ENCODE assay signal across 24 cellular contexts in the genomic region with DNA sequence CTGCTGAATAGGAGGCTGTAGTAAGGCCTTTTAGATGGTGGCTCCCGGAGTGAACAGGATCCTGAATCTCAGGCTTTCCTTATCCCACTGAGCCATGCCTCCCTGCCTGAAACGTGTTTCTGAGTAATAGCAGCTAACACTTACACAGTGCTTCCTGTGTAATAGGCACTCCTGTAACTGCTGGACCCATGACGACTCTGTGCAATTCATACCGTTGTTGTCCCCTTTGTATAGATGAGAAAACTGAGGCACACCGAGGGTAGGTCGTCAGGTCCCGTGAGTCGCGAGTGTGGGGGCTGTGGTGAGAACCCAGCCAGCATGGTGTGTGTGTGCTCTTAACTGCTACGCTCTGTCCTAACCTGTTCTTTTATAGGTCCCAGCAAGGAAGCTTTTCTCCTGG.
DNase-seq lines count a peak whose midpoint lies in the region; ATAC-seq, FAIRE-seq and TF ChIP-seq lines count a peak whose summit lies in the region.
"Had no signal": no experiment of that assay in that cellular context is flagged by ENCODE, and none has a peak within 500 bp of the region (broad histone marks: within the 10 kb centered on the region; RNA-seq: fewer than 3 reads in every experiment).

No MANE protein-coding gene starts in this region.

- TF ChIP-seq CTCF in right atrium auricular region (IDR thresholded peaks at IDR 0.05) = no peak
- no peak for TF ChIP-seq CTCF in heart right ventricle (IDR thresholded peaks at IDR 0.05)
- TF ChIP-seq CTCF in SU-DHL-6 (IDR thresholded peaks at IDR 0.05; ENCODE audit: insufficient read depth, low read length, poor library complexity, severe bottlenecking) = no peak
- no peak for TF ChIP-seq CTCF in neural cell (IDR thresholded peaks at IDR 0.05; ENCODE audit: poor library complexity, severe bottlenecking)

- H3K27ac Mint-ChIP-seq in activated naive CD8-positive, alpha-beta T cell treated with anti-CD3 and anti-CD28 coated beads, Interleukin-2, amount 50 U/mL, for 24 hours = no peak overlapping the region
- H3K27ac Mint-ChIP-seq: B cell had no signal

- H2AFZ ChIP-seq in SU-DHL-6 (ENCODE audit: low read depth, low read length, severe bottlenecking) (peak overlapping the region; percentile 46), neural cell (ENCODE audit: low read depth, low read length) (no peak overlapping the region)
- H2AFZ ChIP-seq: GM23338 had no signal

- ATAC-seq in heart right ventricle = no peak
- ATAC-seq in activated naive CD8-positive, alpha-beta T cell treated with anti-CD3 and anti-CD28 coated beads, Interleukin-2, amount 50 U/mL, for 24 hours = no peak
- ATAC-seq: GM23338, HCT116, K562 had no signal

- peaks cover 10% of the 10 kb centered on the region for H3K36me3 ChIP-seq in right atrium auricular region
- no peaks in the 10 kb centered on the region for H3K36me3 ChIP-seq in heart right ventricle
- H3K36me3 ChIP-seq in SU-DHL-6 (ENCODE audit: low read length) = no peaks in the 10 kb centered on the region
- H3K36me3 ChIP-seq in neural cell (ENCODE audit: insufficient read depth, low read length) = no peaks in the 10 kb centered on the region
- H3K36me3 ChIP-seq: Peyer's patch, SJSA1 had no signal

- DNase-seq in right atrium auricular region (ENCODE audit: low spot score) (no peak), heart right ventricle (no peak), urothelium cell line (ENCODE audit: low spot score) (no peak), COLO829 (ENCODE audit: low spot score) (no peak), NCI-H1092 treated with DMSO at 0.1 percent for 48 hours (lab: John Stamatoyannopoulos, UW) (no peak)
- DNase-seq in activated naive CD8-positive, alpha-beta T cell treated with anti-CD3 and anti-CD28 coated beads, Interleukin-2, amount 50 U/mL, for 24 hours = no peak
- DNase-seq: 8988T, COR-L47, DMS 273 treated with DMSO at 0.1 percent for 48 hours, DND-41, GF-D8, NCI-H1105 treated with DMSO at 0.1 percent for 48 hours, NCI-H187, NCI-H2107, NCI-H2227 treated with DMSO at 0.1 percent for 48 hours, NCI-H524, Peyer's patch had no signal

- H3K27me3 ChIP-seq in right atrium auricular region (no peaks in the 10 kb centered on the region), heart right ventricle (no peaks in the 10 kb centered on the region), SU-DHL-6 (ENCODE audit: low read length) (no peaks in the 10 kb centered on the region), neural cell (ENCODE audit: insufficient read depth, low read depth, low read length) (no peaks in the 10 kb centered on the region)
- H3K27me3 ChIP-seq: Peyer's patch, SJSA1 had no signal

- intact Hi-C loops in heart right ventricle (cut with DNase I) = no loop called here

- H3K36me3 Mint-ChIP-seq in activated naive CD8-positive, alpha-beta T cell treated with anti-CD3 and anti-CD28 coated beads, Interleukin-2, amount 50 U/mL, for 24 hours (ENCODE audit: low read depth) = no peaks in the 10 kb centered on the region

- H3K4me2 ChIP-seq in SU-DHL-6 (ENCODE audit: low read depth, low read length, poor library complexity, severe bottlenecking) (peak overlapping the region; percentile 73), neural cell (ENCODE audit: low read length) (no peak overlapping the region)

- no peaks in the 10 kb centered on the region for H3K9me3 ChIP-seq in right atrium auricular region
- no peaks in the 10 kb centered on the region for H3K9me3 ChIP-seq in heart right ventricle
- no peaks in the 10 kb centered on the region for H3K9me3 ChIP-seq in SU-DHL-6 (ENCODE audit: insufficient read depth, low read length)
- H3K9me3 ChIP-seq in neural cell (ENCODE audit: low read length) = no peaks in the 10 kb centered on the region
- H3K9me3 ChIP-seq: Peyer's patch, SJSA1 had no signal

- H3K27me3 Mint-ChIP-seq in activated naive CD8-positive, alpha-beta T cell treated with anti-CD3 and anti-CD28 coated beads, Interleukin-2, amount 50 U/mL, for 24 hours = peaks cover 4% of the 10 kb centered on the region
- H3K27me3 Mint-ChIP-seq: B cell had no signal

- H3K27ac ChIP-seq in right atrium auricular region (peak overlapping the region; percentile 34 to 85), heart right ventricle (peak overlapping the region in 4 of 10 donors; percentile 3 to 74 (median 42)), SU-DHL-6 (ENCODE audit: low read depth, low read length) (peak overlapping the region; percentile 99), neural cell (ENCODE audit: low read length) (no peak overlapping the region)
- H3K27ac ChIP-seq: SJSA1 had no signal

- peak; percentile 86 for FAIRE-seq in urothelium cell line (lab: Jason Lieb, UNC)
- FAIRE-seq: K562 had no signal

- H3K4me3 ChIP-seq in right atrium auricular region (no peak overlapping the region), heart right ventricle (no peak overlapping the region), SU-DHL-6 (ENCODE audit: insufficient read depth, low read length, poor library complexity, severe bottlenecking) (no peak overlapping the region), neural cell (ENCODE audit: low read length) (peak overlapping the region; percentile 40)
- H3K4me3 ChIP-seq: GM23338, K562, Peyer's patch, SJSA1 had no signal

- TF ChIP-seq RAD21 in neural cell (conservative IDR thresholded peaks at IDR 0.05) = no peak

- H3K9ac ChIP-seq in SU-DHL-6 (ENCODE audit: low read length) = peak overlapping the region; percentile 69
- no peak overlapping the region for H3K9ac ChIP-seq in neural cell (ENCODE audit: low read length)

- no peaks in the 10 kb centered on the region for H3K9me2 ChIP-seq in SU-DHL-6 (replicated peaks; ENCODE audit: insufficient read depth, low read length)
- H3K9me2 ChIP-seq in neural cell (ENCODE audit: insufficient read depth, low read length) = no peaks in the 10 kb centered on the region

- no peak for TF ChIP-seq EP300 in neural cell (conservative IDR thresholded peaks at IDR 0.05; ENCODE audit: poor library complexity, severe bottlenecking)

- H3F3A ChIP-seq in SU-DHL-6 (ENCODE audit: insufficient read depth) = peaks cover 53% of the 10 kb centered on the region
- H3F3A ChIP-seq in neural cell (ENCODE audit: insufficient read depth, low read length, poor library complexity, severe bottlenecking) = peaks cover 7% of the 10 kb centered on the region

- H3K4me1 ChIP-seq in right atrium auricular region (peaks cover 3 to 70% of the 10 kb centered on the region in 2 donors), heart right ventricle (peaks cover 28 to 98% (median 59%) of the 10 kb centered on the region in 9 donors)

- no peak overlapping the region for H3K4me3 Mint-ChIP-seq in activated naive CD8-positive, alpha-beta T cell treated with anti-CD3 and anti-CD28 coated beads, Interleukin-2, amount 50 U/mL, for 24 hours
- H3K4me3 Mint-ChIP-seq: B cell, GM23338 had no signal

- WGBS in heart right ventricle, 2 donors = 76 to 80% methylated on average over 10 of the region's 10 CpGs

- H3K79me2 ChIP-seq in SU-DHL-6 (ENCODE audit: insufficient read depth, low read length) (no peaks in the 10 kb centered on the region), neural cell (replicated peaks; ENCODE audit: insufficient read depth, low read length) (no peaks in the 10 kb centered on the region)

- no peaks in the 10 kb centered on the region for H3K4me1 Mint-ChIP-seq in activated naive CD8-positive, alpha-beta T cell treated with anti-CD3 and anti-CD28 coated beads, Interleukin-2, amount 50 U/mL, for 24 hours

- no peaks in the 10 kb centered on the region for H3K9me3 Mint-ChIP-seq in activated naive CD8-positive, alpha-beta T cell treated with anti-CD3 and anti-CD28 coated beads, Interleukin-2, amount 50 U/mL, for 24 hours
- H3K9me3 Mint-ChIP-seq: GM23338 had no signal

- H4K20me1 ChIP-seq in SU-DHL-6 (ENCODE audit: low read depth, low read length) (no peaks in the 10 kb centered on the region), neural cell (ENCODE audit: insufficient read depth) (no peaks in the 10 kb centered on the region)

TF ChIP-seq in neural cell, 6 proteins besides CTCF, POLR2A, EP300 and RAD21:
- TF ChIP-seq MXI1 (conservative IDR thresholded peaks at IDR 0.05; ENCODE audit: poor library complexity, severe bottlenecking) = no peak
